In the genomic region with DNA sequence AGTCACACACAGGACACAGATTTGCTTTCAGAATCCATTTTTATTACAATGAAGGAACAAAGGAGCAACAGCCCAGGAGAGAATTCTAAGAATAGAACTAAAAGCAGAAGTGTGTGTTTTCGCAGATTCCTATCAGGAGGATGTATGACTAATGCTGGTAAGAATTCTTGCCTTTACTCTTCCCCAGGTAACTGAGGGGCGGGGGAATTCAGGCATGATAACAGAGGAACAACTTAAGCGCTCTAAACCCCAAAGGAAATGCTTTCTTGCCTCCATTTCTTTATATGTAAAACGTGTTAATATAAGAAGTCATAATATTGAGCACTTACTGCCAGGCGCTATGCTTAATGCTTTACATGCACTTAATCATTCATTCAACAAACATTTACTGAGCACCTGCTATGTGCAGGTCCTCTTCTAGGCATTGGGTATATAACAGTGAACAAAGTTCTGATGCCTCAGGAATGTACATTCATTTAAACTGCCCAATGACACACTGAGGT, we compare ENCODE assay signal across 9 cellular contexts. TPM values are rescaled to one million over a fixed set of nuclear protein-coding genes. Genes with fewer than 3 reads are reported as not detected.
A peak's percentile ranks its signal among the peaks of the same experiment; 100 is the strongest.
DNase-seq lines count a peak whose midpoint lies in the region; ATAC-seq, FAIRE-seq and TF ChIP-seq lines count a peak whose summit lies in the region.
"Had no signal": no experiment of that assay in that cellular context is flagged by ENCODE, and none has a peak within 500 bp of the region (broad histone marks: within the 10 kb centered on the region; RNA-seq: fewer than 3 reads in every experiment).

No MANE protein-coding gene starts in this region.

- H3K4me2 ChIP-seq in mesendoderm (ENCODE audit: low read length): no peak overlapping the region

- H4K8ac ChIP-seq in mesendoderm (ENCODE audit: low read depth, low read length): no peak overlapping the region

- H3K4me3 Mint-ChIP-seq in activated T-helper 2 cell treated with anti-CD3 and anti-CD28 coated beads, Interferon-gamma antibody, Interleukin-2, Interleukin-4, amounts not matched to agents 10 μg/mL and 5 μg/mL and 100 μg/mL, durations not matched to agents 14 hours and 24 hours and 36 hours (ENCODE audit: low read depth): peak overlapping the region; percentile 70
- no peak overlapping the region for H3K4me3 Mint-ChIP-seq in immature natural killer cell

- H3K27me3 Mint-ChIP-seq in activated T-helper 2 cell treated with anti-CD3 and anti-CD28 coated beads, Interferon-gamma antibody, Interleukin-2, Interleukin-4, amounts not matched to agents 10 μg/mL and 5 μg/mL and 100 μg/mL, durations not matched to agents 14 hours and 24 hours and 36 hours (ENCODE audit: low read depth): no peaks in the 10 kb centered on the region
- peaks cover 2 to 3% (median 3%) of the 10 kb centered on the region in 3 donors for H3K27me3 Mint-ChIP-seq in immature natural killer cell (ENCODE audit: low read depth in 3 of 3)

- no peak overlapping the region for H3K4ac ChIP-seq in mesendoderm (ENCODE audit: low read depth, low read length)

- no peak overlapping the region for H2AK5ac ChIP-seq in mesendoderm (ENCODE audit: low read length)

- H3K9me3 ChIP-seq in mucosa of descending colon: no peaks in the 10 kb centered on the region

- H3K27me3 ChIP-seq in mesendoderm (ENCODE audit: insufficient read depth, low read length, poor library complexity): no peaks in the 10 kb centered on the region

- H3K18ac ChIP-seq in mesendoderm (ENCODE audit: low read length): no peak overlapping the region

- peak overlapping the region; percentile 71 for H3K27ac Mint-ChIP-seq in activated T-helper 2 cell treated with anti-CD3 and anti-CD28 coated beads, Interferon-gamma antibody, Interleukin-2, Interleukin-4, amounts not matched to agents 10 μg/mL and 5 μg/mL and 100 μg/mL, durations not matched to agents 14 hours and 24 hours and 36 hours
- no peak overlapping the region for H3K27ac Mint-ChIP-seq in immature natural killer cell

- H3K36me3 ChIP-seq in mesendoderm (ENCODE audit: control insufficient read depth, insufficient read depth, low read length): no peaks in the 10 kb centered on the region
- H3K36me3 ChIP-seq in mucosa of descending colon (ENCODE audit: low read depth): no peaks in the 10 kb centered on the region

- H3K4me1 Mint-ChIP-seq in activated T-helper 2 cell treated with anti-CD3 and anti-CD28 coated beads, Interferon-gamma antibody, Interleukin-2, Interleukin-4, amounts not matched to agents 10 μg/mL and 5 μg/mL and 100 μg/mL, durations not matched to agents 14 hours and 24 hours and 36 hours (ENCODE audit: low read depth): peaks cover 65% of the 10 kb centered on the region
- H3K4me1 Mint-ChIP-seq in immature natural killer cell: no peaks in the 10 kb centered on the region

- no CpG with 5 or more reads among the region's 5 CpGs for WGBS in mesendoderm (ENCODE audit: extremely low coverage, insufficient coverage, low lambda C conversion rate)

- H2BK15ac ChIP-seq in mesendoderm (replicated peaks; ENCODE audit: low read depth): no peak overlapping the region

- no peak overlapping the region for H2BK5ac ChIP-seq in mesendoderm (ENCODE audit: low read length)

- TF ChIP-seq CTCF in mucosa of descending colon (IDR thresholded peaks at IDR 0.05): no peak

- no peak overlapping the region for H3K23ac ChIP-seq in mesendoderm (ENCODE audit: low read length)

- peaks cover 19% of the 10 kb centered on the region for H3K36me3 Mint-ChIP-seq in activated T-helper 2 cell treated with anti-CD3 and anti-CD28 coated beads, Interferon-gamma antibody, Interleukin-2, Interleukin-4, amounts not matched to agents 10 μg/mL and 5 μg/mL and 100 μg/mL, durations not matched to agents 14 hours and 24 hours and 36 hours (ENCODE audit: low read depth)
- no peaks in the 10 kb centered on the region for H3K36me3 Mint-ChIP-seq in immature natural killer cell

- FAIRE-seq in GM12892 (lab: Jason Lieb, UNC): peak; percentile 40

- intact Hi-C loops in activated T-helper 2 cell treated with anti-CD3 and anti-CD28 coated beads, Interferon-gamma antibody, Interleukin-2, Interleukin-4, amounts not matched to agents 10 μg/mL and 5 μg/mL and 100 μg/mL, durations not matched to agents 14 hours and 24 hours and 36 hours (cut with micrococcal nuclease): no loop called here
- intact Hi-C loops in mucosa of descending colon (cut with DNase I, micrococcal nuclease): no loop called here

- no peaks in the 10 kb centered on the region for H3K79me1 ChIP-seq in mesendoderm (ENCODE audit: low read length)

- no peaks in the 10 kb centered on the region for H3K79me2 ChIP-seq in mesendoderm (ENCODE audit: control insufficient read depth, insufficient read depth, low read length)

- H3K9ac ChIP-seq in mesendoderm (ENCODE audit: low read length): no peak overlapping the region

- peak overlapping the region; percentile 59 for H3K56ac ChIP-seq in mesendoderm (ENCODE audit: low read length)

- H3K27ac ChIP-seq in mesendoderm (ENCODE audit: low read depth, low read length): peak overlapping the region; percentile 74

- no peak for TF ChIP-seq POLR2A in GM12892 (IDR thresholded peaks at IDR 0.05; ENCODE audit: low read depth, low read length)

- H2BK120ac ChIP-seq in mesendoderm (ENCODE audit: low read depth, low read length): no peak overlapping the region

- no peak overlapping the region for H3K4me3 ChIP-seq in mesendoderm (ENCODE audit: low read length)
- no peak overlapping the region for H3K4me3 ChIP-seq in mucosa of descending colon

- H3K9me3 Mint-ChIP-seq in activated T-helper 2 cell treated with anti-CD3 and anti-CD28 coated beads, Interferon-gamma antibody, Interleukin-2, Interleukin-4, amounts not matched to agents 10 μg/mL and 5 μg/mL and 100 μg/mL, durations not matched to agents 14 hours and 24 hours and 36 hours: no peaks in the 10 kb centered on the region
- H3K9me3 Mint-ChIP-seq in immature natural killer cell: no peaks in the 10 kb centered on the region

- ATAC-seq in mucosa of descending colon: no peak
- ATAC-seq in GM21576 (IDR thresholded peaks at IDR 0.05; ENCODE audit: unreplicated experiment): no peak

- H3K4me1 ChIP-seq in mesendoderm (ENCODE audit: control insufficient read depth, low read depth, low read length) (no peaks in the 10 kb centered on the region), mucosa of descending colon (ENCODE audit: low read depth) (no peaks in the 10 kb centered on the region)

- H4K5ac ChIP-seq in mesendoderm (ENCODE audit: low read length): no peak overlapping the region

- DNase-seq in GM12892 (ENCODE audit: insufficient read length) (no peak), KG1 (lab: John Stamatoyannopoulos, UW) (peak; percentile 37), mesendoderm (peak; percentile 92), mucosa of descending colon (no peak), GM19238 (ENCODE audit: insufficient read length, low spot score) (no peak), immature natural killer cell (no peak)
- peak; percentile 27 for DNase-seq in activated T-helper 2 cell treated with anti-CD3 and anti-CD28 coated beads, Interferon-gamma antibody, Interleukin-2, Interleukin-4, amounts not matched to agents 10 μg/mL and 5 μg/mL and 100 μg/mL, durations not matched to agents 14 hours and 24 hours and 36 hours (ENCODE audit: low spot score)

RNA-seq across cellular contexts. Expression of gene HCAR1, which starts 4.5 kb away (rescaled TPM):
- polyA plus RNA-seq in GM12892 (2012; ENCODE audit: missing spikeins): not detected
- total RNA-seq in activated T-helper 2 cell treated with anti-CD3 and anti-CD28 coated beads, Interferon-gamma antibody, Interleukin-2, Interleukin-4, amounts not matched to agents 10 μg/mL and 5 μg/mL and 100 μg/mL, durations not matched to agents 14 hours and 24 hours and 36 hours: 2.6 and 2.8 TPM in 2 replicates
- polyA plus RNA-seq in mesendoderm (2013, experiment 1 of 2): 0.04 TPM
- polyA plus RNA-seq in mesendoderm (2013, experiment 2 of 2): 0.03 TPM
- under 1 TPM; 0.06 to 0.09 (median 0.07) TPM for total RNA-seq in mucosa of descending colon
- not detected for polyA plus RNA-seq in immature natural killer cell
- total RNA-seq: myocyte had no signal

RNA-seq across cellular contexts. Expression of gene HCAR3, which starts 9.5 kb away (rescaled TPM):
- polyA plus RNA-seq in GM12892 (2012; ENCODE audit: missing spikeins): 1.3 TPM
- 0.34 and 0.46 TPM in 2 replicates for total RNA-seq in activated T-helper 2 cell treated with anti-CD3 and anti-CD28 coated beads, Interferon-gamma antibody, Interleukin-2, Interleukin-4, amounts not matched to agents 10 μg/mL and 5 μg/mL and 100 μg/mL, durations not matched to agents 14 hours and 24 hours and 36 hours
- polyA plus RNA-seq in mesendoderm (2013, experiment 1 of 2): not detected
- not detected for polyA plus RNA-seq in mesendoderm (2013, experiment 2 of 2)
- total RNA-seq in mucosa of descending colon: 1 to 10 TPM in 1 of 3 donors, not detected in 2; 1.6 TPM
- polyA plus RNA-seq in immature natural killer cell: not detected
- total RNA-seq: myocyte had no signal

RNA-seq across cellular contexts. Expression of gene HCAR2, which starts 22.9 kb away (rescaled TPM):
- not detected for polyA plus RNA-seq in GM12892 (2012; ENCODE audit: missing spikeins)
- 0.16 TPM in 2 replicates for total RNA-seq in activated T-helper 2 cell treated with anti-CD3 and anti-CD28 coated beads, Interferon-gamma antibody, Interleukin-2, Interleukin-4, amounts not matched to agents 10 μg/mL and 5 μg/mL and 100 μg/mL, durations not matched to agents 14 hours and 24 hours and 36 hours
- polyA plus RNA-seq in mesendoderm (2013, experiment 1 of 2): not detected
- polyA plus RNA-seq in mesendoderm (2013, experiment 2 of 2): not detected
- total RNA-seq in mucosa of descending colon: 1 to 10 TPM in 1 of 3 donors, under 1 TPM in 1, not detected in 1; 0.22 to 1.5 TPM
- not detected for polyA plus RNA-seq in immature natural killer cell
- total RNA-seq: myocyte had no signal

RNA-seq across cellular contexts. Expression of gene DENR, which starts 26.5 kb away (rescaled TPM):
- 58.3 TPM for polyA plus RNA-seq in GM12892 (2012; ENCODE audit: missing spikeins)
- 76.7 and 79.6 TPM in 2 replicates for total RNA-seq in activated T-helper 2 cell treated with anti-CD3 and anti-CD28 coated beads, Interferon-gamma antibody, Interleukin-2, Interleukin-4, amounts not matched to agents 10 μg/mL and 5 μg/mL and 100 μg/mL, durations not matched to agents 14 hours and 24 hours and 36 hours
- 88.7 TPM for polyA plus RNA-seq in mesendoderm (2013, experiment 1 of 2)
- polyA plus RNA-seq in mesendoderm (2013, experiment 2 of 2): 88.6 TPM
- 10 to 100 TPM; 30.9 to 40.3 (median 33.2) TPM for total RNA-seq in mucosa of descending colon
- 10 to 100 TPM; 66.2 to 81.1 (median 68.7) TPM for polyA plus RNA-seq in immature natural killer cell

RNA-seq across cellular contexts. Expression of gene CCDC62, which starts 48.3 kb away (rescaled TPM):
- polyA plus RNA-seq in GM12892 (2012; ENCODE audit: missing spikeins): 0.47 TPM
- total RNA-seq in activated T-helper 2 cell treated with anti-CD3 and anti-CD28 coated beads, Interferon-gamma antibody, Interleukin-2, Interleukin-4, amounts not matched to agents 10 μg/mL and 5 μg/mL and 100 μg/mL, durations not matched to agents 14 hours and 24 hours and 36 hours: 0.39 and 0.62 TPM in 2 replicates
- polyA plus RNA-seq in mesendoderm (2013, experiment 1 of 2): 0.14 TPM
- polyA plus RNA-seq in mesendoderm (2013, experiment 2 of 2): 0.15 TPM
- total RNA-seq in mucosa of descending colon: 1 to 10 TPM in 1 of 3 donors, under 1 TPM in 2; 0.39 to 1.2 (median 0.58) TPM
- polyA plus RNA-seq in immature natural killer cell: under 1 TPM in 1 of 3 donors, not detected in 2; 0.28 TPM

Comparison
In these comparisons a context has a peak if more than half of its experiments do, and no peak if none do; other contexts are left out.
1. DNase-seq: peak in KG1 (single experiment), activated T-helper 2 cell treated with anti-CD3 and anti-CD28 coated beads, Interferon-gamma antibody, Interleukin-2, Interleukin-4, amounts not matched to agents 10 μg/mL and 5 μg/mL and 100 μg/mL, durations not matched to agents 14 hours and 24 hours and 36 hours (single experiment) and mesendoderm (single experiment); none in GM12892 (single experiment), mucosa of descending colon (0 of 3), GM19238 (single experiment) and immature natural killer cell (0 of 3).